Comparison of ENCODE assay signal across 8 cellular contexts in the genomic region with DNA sequence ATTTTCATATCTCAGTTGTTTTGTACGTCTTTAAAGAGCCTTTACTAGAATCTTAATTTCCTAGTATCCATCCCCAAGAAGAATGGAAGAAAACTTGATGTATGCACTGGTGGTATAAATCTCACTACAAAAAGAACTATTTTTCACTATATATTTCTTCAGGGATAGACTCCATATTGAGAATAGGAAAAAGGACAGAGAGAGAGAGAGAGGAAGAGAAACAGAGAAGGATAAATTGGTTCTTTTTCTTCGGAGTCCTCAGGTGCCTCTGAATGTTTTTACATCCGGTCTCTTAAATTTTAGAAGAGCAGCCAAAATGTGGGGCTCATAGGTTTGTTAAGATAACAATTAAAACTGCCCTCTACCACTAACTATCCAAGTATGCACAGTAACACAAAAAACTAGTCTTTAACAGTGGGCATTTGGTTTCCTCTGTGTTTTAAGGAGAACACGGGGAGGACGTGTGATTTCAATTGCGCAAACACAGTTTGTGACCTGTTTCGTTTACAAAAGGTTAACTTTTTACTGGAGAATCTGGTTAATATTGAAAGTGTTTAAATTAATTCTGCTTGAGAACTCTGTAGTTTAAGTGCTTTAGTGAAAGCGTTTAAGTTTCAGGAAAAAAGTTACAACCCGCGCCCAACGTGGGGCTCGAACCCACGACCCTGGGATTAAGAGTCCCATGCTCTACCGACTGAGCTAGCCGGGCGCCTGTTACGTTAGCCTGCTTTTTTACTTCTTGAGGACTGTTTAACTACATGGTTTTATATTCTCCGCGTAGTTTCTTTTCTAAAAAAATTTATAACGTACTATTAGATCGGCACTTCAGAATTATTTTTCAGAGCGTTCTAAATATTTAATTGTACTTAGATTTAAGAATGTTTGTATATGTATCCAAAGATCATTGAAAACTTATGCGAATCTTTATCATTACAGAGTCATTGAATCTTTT. TPM values are rescaled to one million over a fixed set of nuclear protein-coding genes. Genes with fewer than 3 reads are reported as not detected.
DNase-seq lines count a peak whose midpoint lies in the region; ATAC-seq and TF ChIP-seq lines count a peak whose summit lies in the region.

No MANE protein-coding gene starts in this region.

- TF ChIP-seq CTCF in Panc1 (IDR thresholded peaks at IDR 0.05) (no peak), fibroblast of pulmonary artery (IDR thresholded peaks at IDR 0.05; ENCODE audit: low read length, missing control alignments) (no peak)

- no peaks in the 10 kb centered on the region for H3K27me3 Mint-ChIP-seq in activated T-helper 1 cell treated with anti-CD3 and anti-CD28 coated beads, Interleukin-12 subunit alpha, Interleukin-12 subunit beta, Interleukin-2, Interleukin-4 antibody, amounts not matched to agents 30 ng/mL and 10 ng/mL and 1 ng/mL, durations not matched to agents 14 hours and 24 hours and 36 hours (ENCODE audit: insufficient read depth)
- no peaks in the 10 kb centered on the region for H3K27me3 Mint-ChIP-seq in natural killer cell treated with Interleukin-12 subunit alpha and Interleukin-12 subunit beta and Interleukin-15 and Interleukin-18, amount 100 ng/mL, for 72 hours

- no peaks in the 10 kb centered on the region for H3K36me3 Mint-ChIP-seq in activated T-helper 1 cell treated with anti-CD3 and anti-CD28 coated beads, Interleukin-12 subunit alpha, Interleukin-12 subunit beta, Interleukin-2, Interleukin-4 antibody, amounts not matched to agents 30 ng/mL and 10 ng/mL and 1 ng/mL, durations not matched to agents 14 hours and 24 hours and 36 hours (ENCODE audit: low read depth)
- H3K36me3 Mint-ChIP-seq in natural killer cell treated with Interleukin-12 subunit alpha and Interleukin-12 subunit beta and Interleukin-15 and Interleukin-18, amount 100 ng/mL, for 72 hours, result no peaks in the 10 kb centered on the region

- H3K4me1 ChIP-seq in HUES48 (ENCODE audit: control insufficient read depth, insufficient read depth, low read length) (peaks cover 20% of the 10 kb centered on the region), Panc1 (ENCODE audit: control insufficient read depth, insufficient read depth, low read length) (peaks cover 6% of the 10 kb centered on the region)

- DNase-seq in DMS53 (lab: John Stamatoyannopoulos, UW), result peak; percentile 73
- DNase-seq in Panc1 (ENCODE audit: low read depth, low spot score), result peak; percentile 28
- peak; percentile 68 for DNase-seq in activated T-helper 1 cell treated with anti-CD3 and anti-CD28 coated beads, Interleukin-12 subunit alpha, Interleukin-12 subunit beta, Interleukin-2, Interleukin-4 antibody, amounts not matched to agents 30 ng/mL and 10 ng/mL and 1 ng/mL, durations not matched to agents 14 hours and 24 hours and 36 hours (ENCODE audit: low spot score)
- DNase-seq in fibroblast of pulmonary artery (ENCODE audit: low read depth), result peak; percentile 74
- peak; percentile 75 for DNase-seq in natural killer cell treated with Interleukin-12 subunit alpha and Interleukin-12 subunit beta and Interleukin-15 and Interleukin-18, amount 100 ng/mL, for 72 hours (ENCODE audit: low spot score)
- DNase-seq in stimulated activated naive CD4-positive, alpha-beta T cell (lab: John Stamatoyannopoulos, UW), result peak; percentile 74 to 92 (median 80)

- ATAC-seq in Panc1 (peak; percentile 57), HG02623 (IDR thresholded peaks at IDR 0.05; ENCODE audit: unreplicated experiment) (no peak)
- ATAC-seq in natural killer cell treated with Interleukin-12 subunit alpha and Interleukin-12 subunit beta and Interleukin-15 and Interleukin-18, amount 100 ng/mL, for 72 hours, result peak; percentile 45 to 62

- no peaks in the 10 kb centered on the region for H3K9me3 Mint-ChIP-seq in activated T-helper 1 cell treated with anti-CD3 and anti-CD28 coated beads, Interleukin-12 subunit alpha, Interleukin-12 subunit beta, Interleukin-2, Interleukin-4 antibody, amounts not matched to agents 30 ng/mL and 10 ng/mL and 1 ng/mL, durations not matched to agents 14 hours and 24 hours and 36 hours
- H3K9me3 Mint-ChIP-seq in natural killer cell treated with Interleukin-12 subunit alpha and Interleukin-12 subunit beta and Interleukin-15 and Interleukin-18, amount 100 ng/mL, for 72 hours, result no peaks in the 10 kb centered on the region

- H3K27me3 ChIP-seq in HUES48 (ENCODE audit: control insufficient read depth, insufficient read depth, low read length) (no peaks in the 10 kb centered on the region), Panc1 (ENCODE audit: control insufficient read depth, insufficient read depth, low read length) (no peaks in the 10 kb centered on the region)

- in situ Hi-C loops in Panc1 (cut with HindIII; ENCODE audit: low pct_unique_long_range_greater_than_20kb, low sequenced_read_pairs), result no loop called here

- H3K4me3 Mint-ChIP-seq in activated T-helper 1 cell treated with anti-CD3 and anti-CD28 coated beads, Interleukin-12 subunit alpha, Interleukin-12 subunit beta, Interleukin-2, Interleukin-4 antibody, amounts not matched to agents 30 ng/mL and 10 ng/mL and 1 ng/mL, durations not matched to agents 14 hours and 24 hours and 36 hours, result no peak overlapping the region
- H3K4me3 Mint-ChIP-seq in natural killer cell treated with Interleukin-12 subunit alpha and Interleukin-12 subunit beta and Interleukin-15 and Interleukin-18, amount 100 ng/mL, for 72 hours, result no peak overlapping the region

- H3K9me3 ChIP-seq in HUES48 (ENCODE audit: control insufficient read depth, insufficient read depth, low read length) (no peaks in the 10 kb centered on the region), Panc1 (ENCODE audit: control insufficient read depth, insufficient read depth, low read depth, low read length) (no peaks in the 10 kb centered on the region)

- H3K36me3 ChIP-seq in HUES48 (ENCODE audit: control insufficient read depth, insufficient read depth, low read length) (no peaks in the 10 kb centered on the region), Panc1 (ENCODE audit: control insufficient read depth, insufficient read depth, low read length) (no peaks in the 10 kb centered on the region)

- H3K27ac ChIP-seq in HUES48 (ENCODE audit: low read depth, low read length), result peak overlapping the region; percentile 34
- H3K27ac ChIP-seq in Panc1 (ENCODE audit: low read length), result peak overlapping the region; percentile 62; the same call in 1 of the 2 replicates

- H3K4me1 Mint-ChIP-seq in activated T-helper 1 cell treated with anti-CD3 and anti-CD28 coated beads, Interleukin-12 subunit alpha, Interleukin-12 subunit beta, Interleukin-2, Interleukin-4 antibody, amounts not matched to agents 30 ng/mL and 10 ng/mL and 1 ng/mL, durations not matched to agents 14 hours and 24 hours and 36 hours (ENCODE audit: low read depth), result peaks cover 20% of the 10 kb centered on the region
- H3K4me1 Mint-ChIP-seq in natural killer cell treated with Interleukin-12 subunit alpha and Interleukin-12 subunit beta and Interleukin-15 and Interleukin-18, amount 100 ng/mL, for 72 hours (ENCODE audit: low read depth in 2 of 2), result peaks cover 15 to 19% of the 10 kb centered on the region in 2 donors

- CTCF ChIA-PET in Panc1 (lab: Charles Lee), result no interaction called here

- H3K9ac ChIP-seq in HUES48 (ENCODE audit: low read depth, low read length), result peak overlapping the region; percentile 39; the same call in 1 of the 2 replicates

- no peak overlapping the region for H3K27ac Mint-ChIP-seq in activated T-helper 1 cell treated with anti-CD3 and anti-CD28 coated beads, Interleukin-12 subunit alpha, Interleukin-12 subunit beta, Interleukin-2, Interleukin-4 antibody, amounts not matched to agents 30 ng/mL and 10 ng/mL and 1 ng/mL, durations not matched to agents 14 hours and 24 hours and 36 hours
- no peak overlapping the region for H3K27ac Mint-ChIP-seq in natural killer cell treated with Interleukin-12 subunit alpha and Interleukin-12 subunit beta and Interleukin-15 and Interleukin-18, amount 100 ng/mL, for 72 hours

- POLR2A ChIA-PET in Panc1 (lab: Charles Lee), result no interaction called here

- BruUV-seq in Panc1 (replicated peaks; lab: Mats Ljungman, UMichigan), result no TSS peak

- H3K4me3 ChIP-seq in HUES48 (ENCODE audit: low read depth, low read length) (peak overlapping the region; percentile 92), Panc1 (ENCODE audit: low read depth in 2 of 2, low read length in 2 of 2) (peak overlapping the region; percentile 75 to 76), fibroblast of pulmonary artery (replicated peaks; ENCODE audit: low read depth, low read length) (peak overlapping the region; percentile 74)

- intact Hi-C loops in Panc1 (cut with micrococcal nuclease; ENCODE audit: unreplicated experiment), result no loop called here
- intact Hi-C loops in activated T-helper 1 cell treated with anti-CD3 and anti-CD28 coated beads, Interleukin-12 subunit alpha, Interleukin-12 subunit beta, Interleukin-2, Interleukin-4 antibody, amounts not matched to agents 30 ng/mL and 10 ng/mL and 1 ng/mL, durations not matched to agents 14 hours and 24 hours and 36 hours (cut with micrococcal nuclease), result loop anchor here (1.0 to 5.0 kb wide), 4 partner anchors 15 to 972 kb away; partner anchors contain the start of genes AP5M1, EXOC5, KIAA0586 and TIMM9

RNA-seq across cellular contexts. Expression of gene PSMA3, which starts 5.1 kb away (rescaled TPM):
- total RNA-seq in Panc1 (2021; ENCODE audit: unreplicated experiment), result 159 TPM
- polyA plus RNA-seq in Panc1 (2012; ENCODE audit: insufficient read length), result 68.1 TPM
- 453 and 500 TPM in 2 replicates for total RNA-seq in activated T-helper 1 cell treated with anti-CD3 and anti-CD28 coated beads, Interleukin-12 subunit alpha, Interleukin-12 subunit beta, Interleukin-2, Interleukin-4 antibody, amounts not matched to agents 30 ng/mL and 10 ng/mL and 1 ng/mL, durations not matched to agents 14 hours and 24 hours and 36 hours
- 100 to 1,000 TPM; 320 to 337 TPM for total RNA-seq in natural killer cell treated with Interleukin-12 subunit alpha and Interleukin-12 subunit beta and Interleukin-15 and Interleukin-18, amount 100 ng/mL, for 72 hours

RNA-seq across cellular contexts. Expression of gene ACTR10, which starts 39.6 kb away (rescaled TPM):
- 34.9 TPM for total RNA-seq in Panc1 (2021; ENCODE audit: unreplicated experiment)
- polyA plus RNA-seq in Panc1 (2012; ENCODE audit: insufficient read length), result 23.1 TPM
- 38.3 and 40.3 TPM in 2 replicates for total RNA-seq in activated T-helper 1 cell treated with anti-CD3 and anti-CD28 coated beads, Interleukin-12 subunit alpha, Interleukin-12 subunit beta, Interleukin-2, Interleukin-4 antibody, amounts not matched to agents 30 ng/mL and 10 ng/mL and 1 ng/mL, durations not matched to agents 14 hours and 24 hours and 36 hours
- total RNA-seq in natural killer cell treated with Interleukin-12 subunit alpha and Interleukin-12 subunit beta and Interleukin-15 and Interleukin-18, amount 100 ng/mL, for 72 hours, result 10 to 100 TPM; 29.6 to 41.7 TPM

RNA-seq across cellular contexts. Expression of gene ARID4A, which starts 58.8 kb away (rescaled TPM):
- 11.4 TPM for total RNA-seq in Panc1 (2021; ENCODE audit: unreplicated experiment)
- 4.6 TPM for polyA plus RNA-seq in Panc1 (2012; ENCODE audit: insufficient read length)
- 21.4 and 26.3 TPM in 2 replicates for total RNA-seq in activated T-helper 1 cell treated with anti-CD3 and anti-CD28 coated beads, Interleukin-12 subunit alpha, Interleukin-12 subunit beta, Interleukin-2, Interleukin-4 antibody, amounts not matched to agents 30 ng/mL and 10 ng/mL and 1 ng/mL, durations not matched to agents 14 hours and 24 hours and 36 hours
- total RNA-seq in natural killer cell treated with Interleukin-12 subunit alpha and Interleukin-12 subunit beta and Interleukin-15 and Interleukin-18, amount 100 ng/mL, for 72 hours, result 10 to 100 TPM; 33.0 to 35.6 TPM

Comparison
In these comparisons a context has a peak if more than half of its experiments do, and no peak if none do; other contexts are left out.
1. DNase-seq: peak in every context shown above with its lines; median percentile 80 in stimulated activated naive CD4-positive, alpha-beta T cell; 75 in natural killer cell treated with Interleukin-12 subunit alpha and Interleukin-12 subunit beta and Interleukin-15 and Interleukin-18, amount 100 ng/mL, for 72 hours; 74 in fibroblast of pulmonary artery; 73 in DMS53; 68 in activated T-helper 1 cell treated with anti-CD3 and anti-CD28 coated beads, Interleukin-12 subunit alpha, Interleukin-12 subunit beta, Interleukin-2, Interleukin-4 antibody, amounts not matched to agents 30 ng/mL and 10 ng/mL and 1 ng/mL, durations not matched to agents 14 hours and 24 hours and 36 hours; 28 in Panc1.